8 cellular contexts compared by ENCODE assay signal in genomic region chr6:33008944-33009861, GRCh38. TPM values are rescaled to one million over a fixed set of nuclear protein-coding genes. Genes with fewer than 3 reads are reported as not detected.
A peak's percentile ranks its signal among the peaks of the same experiment; 100 is the strongest.
DNase-seq lines count a peak whose midpoint lies in the region; ATAC-seq and TF ChIP-seq lines count a peak whose summit lies in the region.

TSS of gene HLA-DOA (minus strand) at chr6:33009591.

- H3K9me3 ChIP-seq in HUES48 (ENCODE audit: control insufficient read depth, insufficient read depth, low read length) = no peaks in the 10 kb centered on the region
- H3K9me3 ChIP-seq in heart right ventricle = no peaks in the 10 kb centered on the region

- DNase-seq in GM03348 (ENCODE audit: low spot score) (peak; percentile 56), GM20000 (ENCODE audit: low spot score) (peak; percentile 93), heart right ventricle (peak in 1 of 2 donors; percentile 30), amniotic stem cell (lab: John Stamatoyannopoulos, UW) (no peak), NK-92 (lab: John Stamatoyannopoulos, UW; ENCODE audit: unreplicated experiment) (no peak)
- DNase-seq in activated T-cell treated with anti-CD3 and anti-CD28 coated beads, Interleukin-2, amount 50 U/mL, for 24 hours = peak; percentile 60

- TF ChIP-seq CTCF in GM20000 (IDR thresholded peaks at IDR 0.05; ENCODE audit: extremely low read depth, missing control alignments) (no peak), heart right ventricle (IDR thresholded peaks at IDR 0.05) (peak in 1 of 9 donors; percentile 18)

- H3K4me1 Mint-ChIP-seq in activated T-cell treated with anti-CD3 and anti-CD28 coated beads, Interleukin-2, amount 50 U/mL, for 24 hours (ENCODE audit: low read depth) = peaks cover 13% of the 10 kb centered on the region

- intact Hi-C loops in heart right ventricle (cut with DNase I) = loop anchor here in 1 of 10 donors (10.0 kb wide), 1 partner anchor 236 kb away; no protein-coding TSS in a partner anchor

- WGBS in heart right ventricle, 2 donors = 29 to 31% methylated on average over 24 of the region's 24 CpGs

- peaks cover 18% of the 10 kb centered on the region for H3K36me3 ChIP-seq in HUES48 (ENCODE audit: control insufficient read depth, insufficient read depth, low read length)
- H3K36me3 ChIP-seq in heart right ventricle = no peaks in the 10 kb centered on the region

- H3K9ac ChIP-seq in HUES48 (ENCODE audit: low read depth, low read length) = peak within 1 kb of the TSS; percentile 61

- H3K9me3 Mint-ChIP-seq in activated T-cell treated with anti-CD3 and anti-CD28 coated beads, Interleukin-2, amount 50 U/mL, for 24 hours = no peaks in the 10 kb centered on the region

- H3K27me3 ChIP-seq in HUES48 (ENCODE audit: control insufficient read depth, insufficient read depth, low read length) = no peaks in the 10 kb centered on the region
- peaks cover 0 to 38% (median 9%) of the 10 kb centered on the region in 7 donors for H3K27me3 ChIP-seq in heart right ventricle

- peak within 1 kb of the TSS; percentile 8 for H3K27ac ChIP-seq in HUES48 (ENCODE audit: low read depth, low read length)
- H3K27ac ChIP-seq in heart right ventricle = peak within 1 kb of the TSS in 5 of 10 donors; percentile 25 to 79 (median 48)
- H3K27ac ChIP-seq in skin epidermis = peak within 1 kb of the TSS in 14 of 21 experiments; percentile 7 to 84 (median 54)

- H3K27me3 Mint-ChIP-seq in activated T-cell treated with anti-CD3 and anti-CD28 coated beads, Interleukin-2, amount 50 U/mL, for 24 hours = peaks cover 2% of the 10 kb centered on the region

- ATAC-seq in heart right ventricle = peak; percentile 24 to 79 (median 54)

- H3K4me1 ChIP-seq in HUES48 (ENCODE audit: control insufficient read depth, insufficient read depth, low read length) = peaks cover 15% of the 10 kb centered on the region
- H3K4me1 ChIP-seq in heart right ventricle = peaks cover 0 to 16% (median 9%) of the 10 kb centered on the region in 9 donors

- H3K36me3 Mint-ChIP-seq in activated T-cell treated with anti-CD3 and anti-CD28 coated beads, Interleukin-2, amount 50 U/mL, for 24 hours (ENCODE audit: low read depth) = no peaks in the 10 kb centered on the region

- H3K4me3 ChIP-seq in HUES48 (ENCODE audit: low read depth, low read length) (peak within 1 kb of the TSS; percentile 79), heart right ventricle (peak within 1 kb of the TSS in 8 of 10 donors; percentile 6 to 54 (median 43)), skin epidermis (peak within 1 kb of the TSS; percentile 13 to 45 (median 17))

- peak within 1 kb of the TSS; percentile 51 for H3K27ac Mint-ChIP-seq in activated T-cell treated with anti-CD3 and anti-CD28 coated beads, Interleukin-2, amount 50 U/mL, for 24 hours

- H3K4me3 Mint-ChIP-seq in activated T-cell treated with anti-CD3 and anti-CD28 coated beads, Interleukin-2, amount 50 U/mL, for 24 hours = peak within 1 kb of the TSS; percentile 79

RNA-seq across cellular contexts. Expression of gene HLA-DOA, which starts in this region (rescaled TPM):
- 10 to 100 TPM in 1 of 10 donors, 1 to 10 TPM in 8, under 1 TPM in 1; 0.75 to 22.8 (median 2.0) TPM for total RNA-seq in heart right ventricle
- polyA plus RNA-seq in heart right ventricle = 1 to 10 TPM in 1 of 2 donors, under 1 TPM in 1; 0.65 to 2.1 TPM

Comparison
In these comparisons a context has a peak if more than half of its experiments do, and no peak if none do; other contexts are left out.
1. DNase-seq: peak in GM03348 (single experiment), GM20000 (single experiment) and activated T-cell treated with anti-CD3 and anti-CD28 coated beads, Interleukin-2, amount 50 U/mL, for 24 hours (single experiment); none in amniotic stem cell (single experiment) and NK-92 (single experiment).
2. H3K4me3 ChIP-seq: peak in every context shown above with its lines; median percentile 79 in HUES48; 43 in heart right ventricle; 17 in skin epidermis.